12 cellular contexts compared by ENCODE assay signal in the genomic region with DNA sequence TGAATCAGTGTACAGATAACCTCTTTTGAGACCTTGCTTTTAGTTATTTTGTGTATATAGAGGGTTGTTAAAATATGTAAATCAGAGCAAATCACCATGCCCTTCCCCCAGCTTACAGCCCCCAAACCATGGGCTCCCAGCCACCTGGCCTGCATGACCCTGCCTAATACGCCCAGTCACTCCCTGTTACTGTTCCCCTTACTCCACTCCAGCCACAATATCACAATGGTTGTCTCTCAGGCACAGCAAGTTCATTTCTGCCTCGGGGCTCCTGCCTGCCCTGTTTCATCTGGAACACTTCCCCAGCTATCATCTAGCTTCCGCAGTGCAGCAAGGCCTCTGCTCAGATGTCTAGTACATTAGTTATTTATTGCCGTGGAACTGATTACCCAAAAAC. TPM values are rescaled to one million over a fixed set of nuclear protein-coding genes. Genes with fewer than 3 reads are reported as not detected.
DNase-seq lines count a peak whose midpoint lies in the region; ATAC-seq and TF ChIP-seq lines count a peak whose summit lies in the region.
"Had no signal": no experiment of that assay in that cellular context is flagged by ENCODE, and none has a peak within 500 bp of the region (broad histone marks: within the 10 kb centered on the region; RNA-seq: fewer than 3 reads in every experiment).

No MANE protein-coding gene starts in this region.

- no peaks in the 10 kb centered on the region for H4K20me1 ChIP-seq in OCI-LY3 (ENCODE audit: insufficient read depth, low read length)

- H3K36me3 ChIP-seq in OCI-LY3 (replicated peaks; ENCODE audit: low read depth, low read length): peaks cover 8% of the 10 kb centered on the region
- H3K36me3 ChIP-seq: tibial artery had no signal

- no peak for TF ChIP-seq CTCF in OCI-LY3 (IDR thresholded peaks at IDR 0.05; ENCODE audit: low read depth, low read length)

- peaks cover 5% of the 10 kb centered on the region for H3K9me3 Mint-ChIP-seq in activated CD4-positive, alpha-beta T cell treated with anti-CD3 and anti-CD28 coated beads, Interleukin-2, amount 10 ng/mL, durations not matched to agents 24 days and 14 days
- peaks cover 14% of the 10 kb centered on the region for H3K9me3 Mint-ChIP-seq in dendritic cell treated with granulocyte-macrophage colony-stimulating factor and Interleukin-4, amounts not matched to agents 40 ng/mL and 50 ng/mL, for 4 days
- H3K9me3 Mint-ChIP-seq: immature natural killer cell had no signal

- no peak for DNase-seq in activated CD4-positive, alpha-beta T cell treated with anti-CD3 and anti-CD28 coated beads, Interleukin-2, amount 10 ng/mL, durations not matched to agents 24 days and 14 days
- DNase-seq in activated CD4-positive, alpha-beta T cell treated with anti-CD3 and anti-CD28 coated beads, Interleukin-2, amount 50 U/mL, for 1 hour: no peak
- peak; percentile 23 for DNase-seq in stimulated activated CD8-positive, alpha-beta memory T cell treated with anti-CD3 and anti-CD28 coated beads, Interleukin-4, amount 100 ng/mL, for 48 hours
- DNase-seq in cerebellar cortex (ENCODE audit: low spot score) (no peak), NCI-H1694 treated with DMSO at 0.1 percent for 48 hours (lab: John Stamatoyannopoulos, UW) (no peak)
- DNase-seq: immature natural killer cell, NCI-H524 treated with DMSO at 0.1 percent for 48 hours had no signal

- no peaks in the 10 kb centered on the region for H3K79me2 ChIP-seq in OCI-LY3 (ENCODE audit: low read length)

- H3K27me3 Mint-ChIP-seq in activated CD4-positive, alpha-beta T cell treated with anti-CD3 and anti-CD28 coated beads, Interleukin-2, amount 10 ng/mL, durations not matched to agents 24 days and 14 days: no peaks in the 10 kb centered on the region
- no peaks in the 10 kb centered on the region for H3K27me3 Mint-ChIP-seq in dendritic cell treated with granulocyte-macrophage colony-stimulating factor and Interleukin-4, amounts not matched to agents 40 ng/mL and 50 ng/mL, for 4 days

- ATAC-seq in GM19452 (IDR thresholded peaks at IDR 0.05; ENCODE audit: unreplicated experiment): no peak

- peak overlapping the region; percentile 60; the same call in 1 of the 2 replicates for H3K27ac ChIP-seq in OCI-LY3 (ENCODE audit: low read length)
- H3K27ac ChIP-seq: foreskin keratinocyte, tibial artery had no signal

- H3K9ac ChIP-seq in OCI-LY3 (ENCODE audit: low read length): no peak overlapping the region

- H2AFZ ChIP-seq in OCI-LY3 (ENCODE audit: low read depth, low read length): no peak overlapping the region

- peak overlapping the region; percentile 98 for H3K27ac Mint-ChIP-seq in activated CD4-positive, alpha-beta T cell treated with anti-CD3 and anti-CD28 coated beads, Interleukin-2, amount 10 ng/mL, durations not matched to agents 24 days and 14 days
- peak overlapping the region; percentile 60 for H3K27ac Mint-ChIP-seq in dendritic cell treated with granulocyte-macrophage colony-stimulating factor and Interleukin-4, amounts not matched to agents 40 ng/mL and 50 ng/mL, for 4 days
- H3K27ac Mint-ChIP-seq: immature natural killer cell had no signal

- intact Hi-C loops in activated CD4-positive, alpha-beta T cell treated with anti-CD3 and anti-CD28 coated beads, Interleukin-2, amount 10 ng/mL, durations not matched to agents 24 days and 14 days (cut with micrococcal nuclease): loop anchor here (1.0 kb wide), 1 partner anchor 8 kb away; no protein-coding TSS in a partner anchor
- intact Hi-C loops in dendritic cell treated with granulocyte-macrophage colony-stimulating factor and Interleukin-4, amounts not matched to agents 40 ng/mL and 50 ng/mL, for 4 days (cut with micrococcal nuclease): loop anchor here (10.0 kb wide), 1 partner anchor 56 kb away; no protein-coding TSS in a partner anchor

- H3K4me3 ChIP-seq in OCI-LY3 (ENCODE audit: low read length): peak overlapping the region; percentile 5; the same call in 1 of the 2 replicates
- H3K4me3 ChIP-seq: tibial artery had no signal

- H3K4me2 ChIP-seq in OCI-LY3 (ENCODE audit: low read length): no peak overlapping the region

- peak overlapping the region; percentile 71 for H3K4me3 Mint-ChIP-seq in activated CD4-positive, alpha-beta T cell treated with anti-CD3 and anti-CD28 coated beads, Interleukin-2, amount 10 ng/mL, durations not matched to agents 24 days and 14 days
- no peak overlapping the region for H3K4me3 Mint-ChIP-seq in dendritic cell treated with granulocyte-macrophage colony-stimulating factor and Interleukin-4, amounts not matched to agents 40 ng/mL and 50 ng/mL, for 4 days
- H3K4me3 Mint-ChIP-seq: immature natural killer cell had no signal

- peaks cover 52% of the 10 kb centered on the region for H3K4me1 Mint-ChIP-seq in activated CD4-positive, alpha-beta T cell treated with anti-CD3 and anti-CD28 coated beads, Interleukin-2, amount 10 ng/mL, durations not matched to agents 24 days and 14 days
- H3K4me1 Mint-ChIP-seq in dendritic cell treated with granulocyte-macrophage colony-stimulating factor and Interleukin-4, amounts not matched to agents 40 ng/mL and 50 ng/mL, for 4 days (ENCODE audit: low read depth): peaks cover 45% of the 10 kb centered on the region

- H3K4me1 ChIP-seq in OCI-LY3 (ENCODE audit: low read length): peaks cover 45% of the 10 kb centered on the region
- H3K4me1 ChIP-seq: foreskin keratinocyte had no signal

- no peaks in the 10 kb centered on the region for H3K27me3 ChIP-seq in OCI-LY3 (ENCODE audit: low read depth, low read length)
- H3K27me3 ChIP-seq: foreskin keratinocyte, tibial artery had no signal

- H3K36me3 Mint-ChIP-seq in activated CD4-positive, alpha-beta T cell treated with anti-CD3 and anti-CD28 coated beads, Interleukin-2, amount 10 ng/mL, durations not matched to agents 24 days and 14 days (ENCODE audit: low read depth): peaks cover 50% of the 10 kb centered on the region
- H3K36me3 Mint-ChIP-seq in dendritic cell treated with granulocyte-macrophage colony-stimulating factor and Interleukin-4, amounts not matched to agents 40 ng/mL and 50 ng/mL, for 4 days (ENCODE audit: low read depth): peaks cover 6% of the 10 kb centered on the region

- peaks cover 12% of the 10 kb centered on the region for H3K9me3 ChIP-seq in OCI-LY3 (ENCODE audit: insufficient read depth, low read length)

RNA-seq across cellular contexts. Expression of a gene that starts 5.0 kb away (rescaled TPM):
- total RNA-seq in activated CD4-positive, alpha-beta T cell treated with anti-CD3 and anti-CD28 coated beads, Interleukin-2, amount 10 ng/mL, durations not matched to agents 24 days and 14 days: 44.0 TPM in 2 replicates

RNA-seq across cellular contexts. Expression of a gene that starts 32.6 kb away (rescaled TPM):
- total RNA-seq in activated CD4-positive, alpha-beta T cell treated with anti-CD3 and anti-CD28 coated beads, Interleukin-2, amount 10 ng/mL, durations not matched to agents 24 days and 14 days: 38.3 and 40.9 TPM in 2 replicates

RNA-seq across cellular contexts. Expression of a gene that starts 43.0 kb away (rescaled TPM):
- 103 and 110 TPM in 2 replicates for total RNA-seq in activated CD4-positive, alpha-beta T cell treated with anti-CD3 and anti-CD28 coated beads, Interleukin-2, amount 10 ng/mL, durations not matched to agents 24 days and 14 days
